In the genomic region with DNA sequence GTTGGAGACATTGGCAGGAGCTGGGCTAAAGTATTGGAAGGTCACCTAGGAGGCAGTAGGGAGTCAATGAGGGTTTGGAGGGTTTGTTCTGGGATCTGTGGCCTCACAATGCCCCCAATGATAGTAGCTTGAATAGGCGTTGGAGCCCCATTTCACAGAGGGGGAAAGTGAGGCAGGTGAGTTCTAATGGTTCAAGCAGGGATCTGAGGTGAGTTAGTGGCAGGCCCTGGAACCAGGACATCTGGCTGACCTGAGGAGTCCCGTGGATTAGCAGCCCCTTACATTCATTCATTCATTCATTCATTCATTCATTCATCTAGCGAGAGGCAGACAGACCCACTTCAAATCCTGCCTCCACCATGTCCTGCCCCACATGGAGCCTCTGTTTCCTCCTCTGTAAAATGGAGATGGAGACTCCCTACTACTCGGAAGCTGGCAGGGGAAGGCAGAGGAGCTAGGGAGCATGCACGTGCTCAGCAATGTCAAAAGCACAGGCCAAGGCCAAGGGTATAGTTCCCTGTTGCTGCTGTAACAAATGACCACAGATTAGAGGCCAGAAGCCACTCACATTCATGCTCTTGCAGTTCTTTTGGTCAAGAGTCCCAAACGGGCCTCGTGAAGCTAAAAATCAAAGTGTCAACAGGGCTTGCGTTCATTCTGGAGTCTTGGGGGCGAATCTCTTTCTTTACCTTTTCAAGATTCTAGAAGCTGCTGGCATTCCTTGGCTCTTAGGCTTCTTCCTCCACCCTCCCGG, we compare ENCODE assay signal across 22 cellular contexts. TPM values are rescaled to one million over a fixed set of nuclear protein-coding genes. Genes with fewer than 3 reads are reported as not detected.
A peak's percentile ranks its signal among the peaks of the same experiment; 100 is the strongest.
DNase-seq lines count a peak whose midpoint lies in the region; ATAC-seq and TF ChIP-seq lines count a peak whose summit lies in the region.
"Had no signal": no experiment of that assay in that cellular context is flagged by ENCODE, and none has a peak within 500 bp of the region (broad histone marks: within the 10 kb centered on the region; RNA-seq: fewer than 3 reads in every experiment).

No MANE protein-coding gene starts in this region.

- no peak overlapping the region for H3K27ac ChIP-seq in HEK293 (ENCODE audit: extremely low read depth, low read depth, low read length)
- no peak overlapping the region for H3K27ac ChIP-seq in WERI-Rb-1
- H3K27ac ChIP-seq in endodermal cell (ENCODE audit: low read depth, low read length): no peak overlapping the region
- no peak overlapping the region for H3K27ac ChIP-seq in heart right ventricle
- H3K27ac ChIP-seq: HL-60 had no signal

- H3K4me1 ChIP-seq in HEK293 (ENCODE audit: control insufficient read depth, insufficient read depth, low read length): no peaks in the 10 kb centered on the region
- no peaks in the 10 kb centered on the region for H3K4me1 ChIP-seq in endodermal cell (ENCODE audit: control insufficient read depth, insufficient read depth, low read length)
- peaks cover 0 to 4% (median 0%) of the 10 kb centered on the region in 9 donors for H3K4me1 ChIP-seq in heart right ventricle

- ATAC-seq in heart right ventricle (no peak), GM19023 (IDR thresholded peaks at IDR 0.05; ENCODE audit: unreplicated experiment) (no peak)
- ATAC-seq: HCT116, T-cell had no signal

- H3K36me3 ChIP-seq in HEK293 (ENCODE audit: control insufficient read depth in 2 of 2, insufficient read depth in 1 of 2, low read length in 2 of 2) (no peaks in the 10 kb centered on the region), WERI-Rb-1 (no peaks in the 10 kb centered on the region), endodermal cell (ENCODE audit: control insufficient read depth, insufficient read depth, low read length) (no peaks in the 10 kb centered on the region), heart right ventricle (no peaks in the 10 kb centered on the region)

- H3K9me3 ChIP-seq in HEK293 (ENCODE audit: control insufficient read depth, insufficient read depth, low read depth, low read length): no peaks in the 10 kb centered on the region
- H3K9me3 ChIP-seq in WERI-Rb-1 (ENCODE audit: severe bottlenecking): no peaks in the 10 kb centered on the region
- H3K9me3 ChIP-seq in endodermal cell (ENCODE audit: control insufficient read depth, low read length): no peaks in the 10 kb centered on the region
- no peaks in the 10 kb centered on the region for H3K9me3 ChIP-seq in heart right ventricle

- TF ChIP-seq CTCF in HEK293 (tag by site-specific recombination; IDR thresholded peaks at IDR 0.05) (no peak), WERI-Rb-1 (IDR thresholded peaks at IDR 0.05; ENCODE audit: low read depth, low read length) (0 out of 2 replicates have a peak, but pooled peaks have one; percentile 8), endodermal cell (conservative IDR thresholded peaks at IDR 0.05) (peak; percentile 40), heart right ventricle (IDR thresholded peaks at IDR 0.05) (no peak)

- POLR2A ChIA-PET in HEK293 (lab: Yijun Ruan, JAX): no interaction called here

- no peaks in the 10 kb centered on the region for H3K4me1 Mint-ChIP-seq in endodermal cell
- H3K4me1 Mint-ChIP-seq: T-cell had no signal

- H3K27me3 ChIP-seq in WERI-Rb-1 (ENCODE audit: insufficient read depth, low read depth, severe bottlenecking): no peaks in the 10 kb centered on the region
- H3K27me3 ChIP-seq in endodermal cell (ENCODE audit: control insufficient read depth, insufficient read depth, low read length, poor library complexity, severe bottlenecking): no peaks in the 10 kb centered on the region
- H3K27me3 ChIP-seq in heart right ventricle: peaks cover 0 to 3% (median 0%) of the 10 kb centered on the region in 7 donors

- peaks cover 2% of the 10 kb centered on the region for H3K27me3 Mint-ChIP-seq in endodermal cell (ENCODE audit: insufficient read depth)
- H3K27me3 Mint-ChIP-seq: T-cell had no signal

- no peak overlapping the region for H3K27ac Mint-ChIP-seq in endodermal cell
- H3K27ac Mint-ChIP-seq: T-cell had no signal

- H3K9me3 Mint-ChIP-seq in endodermal cell: no peaks in the 10 kb centered on the region
- H3K9me3 Mint-ChIP-seq: T-cell had no signal

- no peak for DNase-seq in WERI-Rb-1
- no peak for DNase-seq in endodermal cell
- DNase-seq in UCSD-AML1 (lab: John Stamatoyannopoulos, UW; ENCODE audit: unreplicated experiment): no peak
- no peak for DNase-seq in heart right ventricle
- no peak for DNase-seq in NCI-H345 (lab: John Stamatoyannopoulos, UW)
- DNase-seq: GOT3; Kasumi-1; NCI-H1105 treated with DMSO at 0.1 percent for 48 hours; NCI-H1930; NCI-H2107; NCI-H446 treated with DMSO at 0.1 percent for 48 hours; NCI-H526; NK-92 treated with Interleukin-12 subunit alpha and Interleukin-12 subunit beta, amount 100 ng/mL, for 24 hours; Right ventricle myocardium superior; RPMI8226; T-cell had no signal

- no peak overlapping the region for H3K4me3 Mint-ChIP-seq in endodermal cell
- H3K4me3 Mint-ChIP-seq: T-cell had no signal

- CTCF ChIA-PET in HEK293 (lab: Yijun Ruan, JAX): interaction anchor here (0.5 to 2.8 kb wide), 3 partner anchors 16 to 138 kb away, joined by 3 to 11 read pairs (median 4); no protein-coding TSS in a partner anchor

- no peaks in the 10 kb centered on the region for H3K36me3 Mint-ChIP-seq in endodermal cell (ENCODE audit: low read depth)
- H3K36me3 Mint-ChIP-seq: T-cell had no signal

- intact Hi-C loops in heart right ventricle (cut with DNase I): no loop called here

- H3K4me3 ChIP-seq in HEK293 (ENCODE audit: low read depth, low read length) (no peak overlapping the region), WERI-Rb-1 (ENCODE audit: low read depth, low read length) (no peak overlapping the region), endodermal cell (ENCODE audit: low read length) (no peak overlapping the region), heart right ventricle (no peak overlapping the region)

- WGBS in endodermal cell (ENCODE audit: insufficient coverage in 1 of 2, insufficient read length in 1 of 2), 2 experiments: 89 to 91% methylated on average over 8 to 10 of the region's 10 CpGs
- 86 to 89% methylated on average over 10 of the region's 10 CpGs for WGBS in heart right ventricle, 2 donors

- H3K9ac ChIP-seq in endodermal cell (ENCODE audit: extremely low read depth, low read length, poor library complexity, severe bottlenecking): no peak overlapping the region

TF ChIP-seq in HEK293, 187 proteins besides CTCF, POLR2A, EP300 and RAD21:
- TF ChIP-seq ZSCAN30 (tag by site-specific recombination; IDR thresholded peaks at IDR 0.05) (no peak), ZNF157 (tag by site-specific recombination; IDR thresholded peaks at IDR 0.05) (no peak), ZNF558 (tag by site-specific recombination; IDR thresholded peaks at IDR 0.05) (no peak), ZNF626 (tag by site-specific recombination; IDR thresholded peaks at IDR 0.05) (no peak), HOXC10 (CRISPR knock-in tag; IDR thresholded peaks at IDR 0.05) (no peak), ZNF24 (tag by site-specific recombination; IDR thresholded peaks at IDR 0.05) (peak; percentile 75; the same call in 1 of the 2 replicates), ZNF510 (tag by site-specific recombination; IDR thresholded peaks at IDR 0.05; ENCODE audit: insufficient replicate concordance) (no peak)
- TF ChIP-seq, protein P1, sequence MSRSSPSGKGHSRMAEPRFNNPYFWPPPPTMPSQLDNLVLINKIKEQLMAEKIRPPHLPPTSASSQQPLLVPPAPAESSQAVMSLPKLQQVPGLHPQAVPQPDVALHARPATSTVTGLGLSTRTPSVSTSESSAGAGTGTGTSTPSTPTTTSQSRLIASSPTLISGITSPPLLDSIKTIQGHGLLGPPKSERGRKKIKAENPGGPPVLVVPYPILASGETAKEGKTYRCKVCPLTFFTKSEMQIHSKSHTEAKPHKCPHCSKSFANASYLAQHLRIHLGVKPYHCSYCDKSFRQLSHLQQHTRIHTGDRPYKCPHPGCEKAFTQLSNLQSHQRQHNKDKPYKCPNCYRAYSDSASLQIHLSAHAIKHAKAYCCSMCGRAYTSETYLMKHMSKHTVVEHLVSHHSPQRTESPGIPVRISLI (tag by site-specific recombination; IDR thresholded peaks at IDR 0.05): no peak
- TF ChIP-seq, protein P2, sequence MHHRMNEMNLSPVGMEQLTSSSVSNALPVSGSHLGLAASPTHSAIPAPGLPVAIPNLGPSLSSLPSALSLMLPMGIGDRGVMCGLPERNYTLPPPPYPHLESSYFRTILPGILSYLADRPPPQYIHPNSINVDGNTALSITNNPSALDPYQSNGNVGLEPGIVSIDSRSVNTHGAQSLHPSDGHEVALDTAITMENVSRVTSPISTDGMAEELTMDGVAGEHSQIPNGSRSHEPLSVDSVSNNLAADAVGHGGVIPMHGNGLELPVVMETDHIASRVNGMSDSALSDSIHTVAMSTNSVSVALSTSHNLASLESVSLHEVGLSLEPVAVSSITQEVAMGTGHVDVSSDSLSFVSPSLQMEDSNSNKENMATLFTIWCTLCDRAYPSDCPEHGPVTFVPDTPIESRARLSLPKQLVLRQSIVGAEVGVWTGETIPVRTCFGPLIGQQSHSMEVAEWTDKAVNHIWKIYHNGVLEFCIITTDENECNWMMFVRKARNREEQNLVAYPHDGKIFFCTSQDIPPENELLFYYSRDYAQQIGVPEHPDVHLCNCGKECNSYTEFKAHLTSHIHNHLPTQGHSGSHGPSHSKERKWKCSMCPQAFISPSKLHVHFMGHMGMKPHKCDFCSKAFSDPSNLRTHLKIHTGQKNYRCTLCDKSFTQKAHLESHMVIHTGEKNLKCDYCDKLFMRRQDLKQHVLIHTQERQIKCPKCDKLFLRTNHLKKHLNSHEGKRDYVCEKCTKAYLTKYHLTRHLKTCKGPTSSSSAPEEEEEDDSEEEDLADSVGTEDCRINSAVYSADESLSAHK (tag by site-specific recombination; IDR thresholded peaks at IDR 0.05): no peak

RNA-seq across cellular contexts. Expression of a gene that starts 2.2 kb away (rescaled TPM):
- total RNA-seq in endodermal cell: under 1 TPM; 0.11 to 0.15 TPM
- polyA plus RNA-seq in endodermal cell (2013, experiment 1 of 2): 4.3 TPM
- 4.3 TPM for polyA plus RNA-seq in endodermal cell (2013, experiment 2 of 2)
- 1 to 10 TPM in 8 of 10 donors, under 1 TPM in 2; 0.57 to 6.9 (median 2.0) TPM for total RNA-seq in heart right ventricle
- 1 to 10 TPM; 1.0 to 2.2 TPM for polyA plus RNA-seq in heart right ventricle
- total RNA-seq: A673, SK-MEL-5 had no signal

RNA-seq across cellular contexts. Expression of a gene that starts 33.6 kb away (rescaled TPM):
- total RNA-seq in endodermal cell (under 1 TPM in 1 of 2 donors, not detected in 1; 0.13 TPM), heart right ventricle (10 to 100 TPM in 1 of 10 donors, 1 to 10 TPM in 9; 1.5 to 17.6 (median 2.4) TPM)
- polyA plus RNA-seq in endodermal cell (2013, experiment 1 of 2): 0.18 TPM
- polyA plus RNA-seq in endodermal cell (2013, experiment 2 of 2): 0.46 TPM
- polyA plus RNA-seq in heart right ventricle: 1 to 10 TPM in 1 of 2 donors, under 1 TPM in 1; 0.88 to 3.9 TPM

RNA-seq across cellular contexts. Expression of a gene that starts 37.7 kb away (rescaled TPM):
- total RNA-seq in endodermal cell: 10 to 100 TPM; 63.1 to 66.0 TPM
- polyA plus RNA-seq in endodermal cell (2013, experiment 1 of 2): 92.4 TPM
- 96.3 TPM for polyA plus RNA-seq in endodermal cell (2013, experiment 2 of 2)
- 100 to 1,000 TPM; 321 to 630 (median 522) TPM for total RNA-seq in heart right ventricle
- 100 to 1,000 TPM; 164 to 215 TPM for polyA plus RNA-seq in heart right ventricle

RNA-seq across cellular contexts. Expression of a gene that starts 39.2 kb away (rescaled TPM):
- 10 to 100 TPM; 83.5 to 86.2 TPM for total RNA-seq in endodermal cell
- 57.5 TPM for polyA plus RNA-seq in endodermal cell (2013, experiment 1 of 2)
- polyA plus RNA-seq in endodermal cell (2013, experiment 2 of 2): 50.7 TPM
- total RNA-seq in heart right ventricle: 10 to 100 TPM; 20.7 to 38.0 (median 25.2) TPM
- polyA plus RNA-seq in heart right ventricle: 10 to 100 TPM; 13.5 to 18.3 TPM

Comparison
In these comparisons a context has a peak if more than half of its experiments do, and no peak if none do; other contexts are left out.
1. CTCF ChIP-seq: peak in WERI-Rb-1 (single experiment) and endodermal cell (single experiment); none in HEK293 (single experiment) and heart right ventricle (0 of 9).
2. RNA of a gene that starts 37.7 kb away (total RNA-seq): 321 to 630 TPM in heart right ventricle; 63.1 to 66.0 TPM in endodermal cell; every median in the first group is over 4 times any median in the second.